9 cellular contexts compared by ENCODE assay signal in the genomic region with DNA sequence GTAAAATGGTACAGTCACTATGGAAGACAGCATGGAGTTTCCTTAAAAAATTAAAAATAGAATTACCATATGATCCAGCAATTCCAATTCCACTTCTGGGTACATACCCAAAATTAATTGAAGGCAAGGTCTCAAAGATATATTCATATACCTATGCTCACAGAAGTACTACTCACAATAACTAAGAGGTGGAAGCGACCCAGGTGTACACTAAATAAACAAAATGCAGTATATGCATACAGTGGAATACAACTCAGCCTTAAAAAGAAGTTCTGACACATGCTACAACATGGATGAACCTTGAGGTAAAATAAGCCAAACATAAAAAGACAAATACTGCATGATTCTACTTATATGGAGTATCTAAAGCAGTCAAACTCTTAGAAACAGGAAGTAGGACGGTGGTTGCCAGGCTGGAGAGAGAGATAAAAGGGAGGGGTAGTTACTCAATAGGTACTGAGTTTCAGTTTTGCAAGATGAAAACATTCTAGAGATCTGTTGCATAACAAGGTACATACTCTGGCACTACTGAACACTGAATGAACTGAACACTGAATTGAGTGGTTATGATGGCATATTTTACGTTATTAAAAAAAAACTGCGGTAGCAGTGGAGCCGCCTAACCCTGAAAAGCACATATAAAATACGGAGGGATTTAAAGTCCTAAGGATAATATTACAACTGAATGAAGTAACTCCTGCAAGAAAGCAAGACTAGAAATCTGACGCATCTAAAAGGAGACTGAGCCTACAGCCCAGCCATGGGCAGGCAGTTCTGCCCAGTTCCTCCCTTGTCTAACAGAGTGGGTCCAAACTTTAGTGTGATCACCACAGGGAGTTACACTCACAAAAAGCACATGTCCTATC. TPM values are rescaled to one million over a fixed set of nuclear protein-coding genes. Genes with fewer than 3 reads are reported as not detected.
DNase-seq lines count a peak whose midpoint lies in the region; ATAC-seq lines count a peak whose summit lies in the region.
"Had no signal": no experiment of that assay in that cellular context is flagged by ENCODE, and none has a peak within 500 bp of the region (broad histone marks: within the 10 kb centered on the region; RNA-seq: fewer than 3 reads in every experiment).

No MANE protein-coding gene starts in this region.

- peaks cover 12% of the 10 kb centered on the region for H3K4me1 ChIP-seq in right cardiac atrium (ENCODE audit: control insufficient read depth, insufficient read depth, low read length)

- peaks cover 17% of the 10 kb centered on the region for H3K36me3 Mint-ChIP-seq in activated naive CD4-positive, alpha-beta T cell treated with anti-CD3 and anti-CD28 coated beads, Interleukin-2, amount 10 ng/mL, durations not matched to agents 7 days and 5 days
- H3K36me3 Mint-ChIP-seq in stimulated activated memory B cell treated with anti-CD40 and anti-IgM and Interleukin-4, amounts not matched to agents 10 μg/mL and 1 μg/mL and 100 μg/mL, for 72 hours: no peaks in the 10 kb centered on the region

- H3K9me3 Mint-ChIP-seq in activated naive CD4-positive, alpha-beta T cell treated with anti-CD3 and anti-CD28 coated beads, Interleukin-2, amount 10 ng/mL, durations not matched to agents 7 days and 5 days: no peaks in the 10 kb centered on the region
- no peaks in the 10 kb centered on the region for H3K9me3 Mint-ChIP-seq in stimulated activated memory B cell treated with anti-CD40 and anti-IgM and Interleukin-4, amounts not matched to agents 10 μg/mL and 1 μg/mL and 100 μg/mL, for 72 hours

- 67% methylated on average over 7 of the region's 7 CpGs for WGBS in right cardiac atrium

- H3K27me3 Mint-ChIP-seq in activated naive CD4-positive, alpha-beta T cell treated with anti-CD3 and anti-CD28 coated beads, Interleukin-2, amount 10 ng/mL, durations not matched to agents 7 days and 5 days: no peaks in the 10 kb centered on the region
- no peaks in the 10 kb centered on the region for H3K27me3 Mint-ChIP-seq in stimulated activated memory B cell treated with anti-CD40 and anti-IgM and Interleukin-4, amounts not matched to agents 10 μg/mL and 1 μg/mL and 100 μg/mL, for 72 hours

- CTCF ChIA-PET in activated naive CD4-positive, alpha-beta T cell treated with anti-CD3 and anti-CD28 coated beads, Interleukin-2, amount 10 ng/mL, durations not matched to agents 7 days and 5 days (lab: Charles Lee): interaction anchor here (0.6 to 1.4 kb wide), 2 partner anchors 35 to 222 kb away, joined by 3 to 4 read pairs; a partner anchor contains a TSS

- no peaks in the 10 kb centered on the region for H3K9me3 ChIP-seq in right cardiac atrium (ENCODE audit: control insufficient read depth, low read length)

- ATAC-seq in GM18502 (IDR thresholded peaks at IDR 0.05; ENCODE audit: poor library complexity, unreplicated experiment): peak; percentile 82
- peak; percentile 73 for ATAC-seq in HG02588 (IDR thresholded peaks at IDR 0.05; ENCODE audit: unreplicated experiment)
- peak; percentile 68 to 73 for ATAC-seq in right cardiac atrium
- peak; percentile 94 for ATAC-seq in stimulated activated memory B cell treated with anti-CD40 and anti-IgM and Interleukin-4, amounts not matched to agents 10 μg/mL and 1 μg/mL and 100 μg/mL, for 72 hours

- H3K4me3 ChIP-seq in right cardiac atrium (ENCODE audit: low read length): no peak overlapping the region

- H3K27me3 ChIP-seq in right cardiac atrium (ENCODE audit: control insufficient read depth, insufficient read depth): no peaks in the 10 kb centered on the region

- peak overlapping the region; percentile 66 for H3K4me3 Mint-ChIP-seq in activated naive CD4-positive, alpha-beta T cell treated with anti-CD3 and anti-CD28 coated beads, Interleukin-2, amount 10 ng/mL, durations not matched to agents 7 days and 5 days
- no peak overlapping the region for H3K4me3 Mint-ChIP-seq in stimulated activated memory B cell treated with anti-CD40 and anti-IgM and Interleukin-4, amounts not matched to agents 10 μg/mL and 1 μg/mL and 100 μg/mL, for 72 hours

- H3K27ac Mint-ChIP-seq in activated naive CD4-positive, alpha-beta T cell treated with anti-CD3 and anti-CD28 coated beads, Interleukin-2, amount 10 ng/mL, durations not matched to agents 7 days and 5 days: peak overlapping the region; percentile 97
- peak overlapping the region; percentile 26 for H3K27ac Mint-ChIP-seq in stimulated activated memory B cell treated with anti-CD40 and anti-IgM and Interleukin-4, amounts not matched to agents 10 μg/mL and 1 μg/mL and 100 μg/mL, for 72 hours

- peaks cover 61% of the 10 kb centered on the region for H3K4me1 Mint-ChIP-seq in activated naive CD4-positive, alpha-beta T cell treated with anti-CD3 and anti-CD28 coated beads, Interleukin-2, amount 10 ng/mL, durations not matched to agents 7 days and 5 days
- H3K4me1 Mint-ChIP-seq in stimulated activated memory B cell treated with anti-CD40 and anti-IgM and Interleukin-4, amounts not matched to agents 10 μg/mL and 1 μg/mL and 100 μg/mL, for 72 hours: peaks cover 62% of the 10 kb centered on the region

- peak; percentile 24 for DNase-seq in NCI-H2196 treated with DMSO at 0.1 percent for 48 hours (lab: John Stamatoyannopoulos, UW; ENCODE audit: unreplicated experiment)
- peak; percentile 77 for DNase-seq in activated naive CD4-positive, alpha-beta T cell treated with anti-CD3 and anti-CD28 coated beads, Interleukin-2, amount 10 ng/mL, durations not matched to agents 7 days and 5 days
- DNase-seq in right cardiac atrium: no peak
- DNase-seq in NCI-H2171 treated with DMSO at 0.1 percent for 48 hours (lab: John Stamatoyannopoulos, UW): no peak
- no peak for DNase-seq in NCI-H1105 treated with DMSO at 0.1 percent for 48 hours (lab: John Stamatoyannopoulos, UW)

- intact Hi-C loops in right cardiac atrium (cut with DNase I): no loop called here

- no peak overlapping the region for H3K27ac ChIP-seq in right cardiac atrium (ENCODE audit: low read length)

RNA-seq across cellular contexts. Expression of a gene that starts 12.8 kb away (rescaled TPM):
- total RNA-seq in right cardiac atrium: 10 to 100 TPM; 28.9 to 38.8 (median 35.4) TPM
- 34.9 TPM for polyA plus RNA-seq in right cardiac atrium

RNA-seq across cellular contexts. Expression of a gene that starts 21.7 kb away (rescaled TPM):
- not detected for total RNA-seq in right cardiac atrium
- 0.09 TPM for polyA plus RNA-seq in right cardiac atrium
- total RNA-seq: T-helper 2 cell treated with Interferon-gamma antibody and Interleukin-4, amounts not matched to agents 100 ng/mL and 5 ng/mL, for 36 hours had no signal

RNA-seq across cellular contexts. Expression of a gene that starts 35.0 kb away (rescaled TPM):
- total RNA-seq in right cardiac atrium: 10 to 100 TPM in 3 of 4 donors, 1 to 10 TPM in 1; 9.3 to 11.1 (median 10.4) TPM
- polyA plus RNA-seq in right cardiac atrium: 11.2 TPM

RNA-seq across cellular contexts. Expression of a gene that starts 40.7 kb away (rescaled TPM):
- total RNA-seq in right cardiac atrium: not detected
- polyA plus RNA-seq in right cardiac atrium: not detected
- total RNA-seq: T-helper 2 cell treated with Interferon-gamma antibody and Interleukin-4, amounts not matched to agents 100 ng/mL and 5 ng/mL, for 36 hours had no signal

Comparison
In these comparisons a context has a peak if more than half of its experiments do, and no peak if none do; other contexts are left out.
1. DNase-seq: peak in NCI-H2196 treated with DMSO at 0.1 percent for 48 hours (single experiment) and activated naive CD4-positive, alpha-beta T cell treated with anti-CD3 and anti-CD28 coated beads, Interleukin-2, amount 10 ng/mL, durations not matched to agents 7 days and 5 days (single experiment); none in right cardiac atrium (0 of 3), NCI-H2171 treated with DMSO at 0.1 percent for 48 hours (single experiment) and NCI-H1105 treated with DMSO at 0.1 percent for 48 hours (single experiment).
2. Peak in every context shown above with its lines, with median percentiles within 50 percentile points of each other: ATAC-seq.